8 cellular contexts compared by ENCODE assay signal in the genomic region with DNA sequence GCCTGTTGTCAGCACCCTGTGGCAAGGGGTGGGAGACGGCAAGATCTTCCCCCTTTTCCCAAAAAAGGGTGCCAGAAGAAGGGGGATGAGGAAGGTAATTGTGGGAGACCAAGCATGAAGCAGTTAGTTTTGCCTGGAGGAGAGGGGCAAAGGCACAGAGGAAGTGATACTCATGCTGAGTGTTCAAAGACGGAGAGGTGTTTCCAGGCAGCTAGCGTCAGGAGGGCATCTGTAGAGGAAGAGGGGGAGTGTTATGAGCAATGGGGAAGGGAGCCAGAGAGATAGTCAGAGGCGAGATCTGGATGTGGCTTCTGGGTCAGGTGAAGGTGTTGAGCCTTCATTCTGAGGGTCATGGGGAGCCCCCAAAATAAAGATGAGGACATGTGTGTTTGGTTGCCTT. TPM values are rescaled to one million over a fixed set of nuclear protein-coding genes. Genes with fewer than 3 reads are reported as not detected.
DNase-seq lines count a peak whose midpoint lies in the region; ATAC-seq, FAIRE-seq and TF ChIP-seq lines count a peak whose summit lies in the region.

No MANE protein-coding gene starts in this region.

- no peaks in the 10 kb centered on the region for H3K27me3 ChIP-seq in right lobe of liver

- no peak for DNase-seq in A549 (ENCODE audit: low read depth in 1 of 2, low spot score in 1 of 2)
- DNase-seq in activated T-cell treated with anti-CD3 and anti-CD28 coated beads, Interleukin-2, amount 50 U/mL, for 48 hours, result peak; percentile 70 to 71
- DNase-seq in stimulated activated CD8-positive, alpha-beta memory T cell treated with anti-CD3 and anti-CD28 coated beads, Interleukin-4, amount 100 ng/mL, for 48 hours, result peak; percentile 64
- DNase-seq in NCI-H748 treated with DMSO at 0.1 percent for 48 hours (lab: John Stamatoyannopoulos, UW), result no peak
- no peak for DNase-seq in right lobe of liver
- DNase-seq in SKM-1 (lab: John Stamatoyannopoulos, UW; ENCODE audit: unreplicated experiment), result no peak

- H3K4me1 ChIP-seq in A549 (peaks cover 29% of the 10 kb centered on the region), right lobe of liver (no peaks in the 10 kb centered on the region)

- no peak for TF ChIP-seq RAD21 in A549 (conservative IDR thresholded peaks at IDR 0.05 in 1 of 2, IDR thresholded peaks at IDR 0.05 in 1 of 2)

- no peak for TF ChIP-seq EP300 in A549 (IDR thresholded peaks at IDR 0.05)

- H3K27ac ChIP-seq in A549, result peak overlapping the region; percentile 82 to 83; a peak in 5 of 6 replicates
- no peak overlapping the region for H3K27ac ChIP-seq in right lobe of liver

- 90% methylated on average over 4 of the region's 4 CpGs for WGBS in A549 (ENCODE audit: missing lambda C conversion rate)
- WGBS in right lobe of liver (ENCODE audit: insufficient coverage, low coverage, low lambda C conversion rate, missing lambda C conversion rate), result 61% methylated on average over 3 of the region's 4 CpGs

- TF ChIP-seq POLR2A in A549 (IDR thresholded peaks at IDR 0.05; ENCODE audit: low read length), result no peak
- TF ChIP-seq POLR2A in right lobe of liver (IDR thresholded peaks at IDR 0.05), result no peak

- no peak for ATAC-seq in A549
- ATAC-seq in GM21360 (IDR thresholded peaks at IDR 0.05; ENCODE audit: unreplicated experiment), result peak; percentile 74
- peak; percentile 46 for ATAC-seq in HG03565 (IDR thresholded peaks at IDR 0.05; ENCODE audit: unreplicated experiment)
- ATAC-seq in right lobe of liver, result no peak

- no peak overlapping the region for H3K4me3 ChIP-seq in A549
- H3K4me3 ChIP-seq in right lobe of liver, result no peak overlapping the region

- no peak for FAIRE-seq in A549 (lab: Jason Lieb, UNC)

- no peaks in the 10 kb centered on the region for H3K36me3 ChIP-seq in right lobe of liver

- intact Hi-C loops in right lobe of liver (cut with DNase I), result no loop called here

- CTCF ChIA-PET in A549 (lab: Yijun Ruan, JAX), result no interaction called here

- H3K9me3 ChIP-seq in A549 (no peaks in the 10 kb centered on the region), right lobe of liver (no peaks in the 10 kb centered on the region)

- no peak overlapping the region; the same call in 2 of the 3 replicates for H3K4me2 ChIP-seq in A549

- TF ChIP-seq CTCF in A549 (IDR thresholded peaks at IDR 0.05), result no peak
- no peak for TF ChIP-seq CTCF in right lobe of liver (IDR thresholded peaks at IDR 0.05)

- POLR2A ChIA-PET in A549 (lab: Yijun Ruan, JAX), result no interaction called here

TF ChIP-seq in A549, 52 proteins besides CTCF, POLR2A, EP300 and RAD21:
- no peak for TF ChIP-seq PHF8 (IDR thresholded peaks at IDR 0.05; ENCODE audit: borderline replicate concordance, low read depth)
- TF ChIP-seq ELK1 (IDR thresholded peaks at IDR 0.05; ENCODE audit: low read depth, low read length), result no peak
- no peak for TF ChIP-seq GATA3 (IDR thresholded peaks at IDR 0.05; ENCODE audit: borderline replicate concordance)
- no peak for TF ChIP-seq RFX5 (IDR thresholded peaks at IDR 0.05)
- no peak for TF ChIP-seq ESRRA (IDR thresholded peaks at IDR 0.05; ENCODE audit: borderline replicate concordance, low read length)
- TF ChIP-seq TP53 (CRISPR knock-in tag; IDR thresholded peaks at IDR 0.05), result no peak
- no peak for TF ChIP-seq FOXS1 (CRISPR knock-in tag; IDR thresholded peaks at IDR 0.05)

RNA-seq across cellular contexts. Expression of gene ADAM19, which starts 26.9 kb away (rescaled TPM):
- polyA plus RNA-seq in A549 (2011; rRNA removed), result 7.7 and 9.7 TPM in 2 replicates
- polyA plus RNA-seq in A549 (2012; cell fraction: cytosol; rRNA removed), result 4.1 and 5.3 TPM in 2 replicates
- polyA plus RNA-seq in A549 (2012; cell fraction: nucleus; rRNA removed), result 7.5 and 9.8 TPM in 2 replicates
- 13.1 to 17.5 TPM (median 15.2 TPM) in 3 replicates for polyA plus RNA-seq in A549 (2017; fragmentation: RNase III; extraction: RNeasy Plus Mini Kit Qiagen cat#74134 plus additional on column Dnase treatment)
- polyA minus RNA-seq in A549 (2011; rRNA and poly(A)+ RNA removed), result 16.7 and 17.4 TPM in 2 replicates
- 1 to 10 TPM; 1.8 to 9.4 (median 4.5) TPM for total RNA-seq in right lobe of liver

RNA-seq across cellular contexts. Expression of gene SOX30, which starts 49.7 kb away (rescaled TPM):
- polyA plus RNA-seq in A549 (2011; rRNA removed), result 0.07 and 0.10 TPM in 2 replicates
- polyA plus RNA-seq in A549 (2012; cell fraction: cytosol; rRNA removed), result not detected in 2 replicates
- not detected in 2 replicates for polyA plus RNA-seq in A549 (2012; cell fraction: nucleus; rRNA removed)
- polyA plus RNA-seq in A549 (2017; fragmentation: RNase III; extraction: RNeasy Plus Mini Kit Qiagen cat#74134 plus additional on column Dnase treatment), result 0.08 TPM in 2 of 3 replicates, not detected in the other
- not detected in 2 replicates for polyA minus RNA-seq in A549 (2011; rRNA and poly(A)+ RNA removed)
- under 1 TPM in 2 of 6 experiments, not detected in 4; 0.07 to 0.12 TPM for total RNA-seq in right lobe of liver

Comparison
In these comparisons a context has a peak if more than half of its experiments do, and no peak if none do; other contexts are left out.
1. ATAC-seq: peak in GM21360 (single experiment) and HG03565 (single experiment); none in A549 (0 of 2) and right lobe of liver (0 of 4).
2. DNase-seq: peak in activated T-cell treated with anti-CD3 and anti-CD28 coated beads, Interleukin-2, amount 50 U/mL, for 48 hours (2 of 2) and stimulated activated CD8-positive, alpha-beta memory T cell treated with anti-CD3 and anti-CD28 coated beads, Interleukin-4, amount 100 ng/mL, for 48 hours (single experiment); none in A549 (0 of 2), NCI-H748 treated with DMSO at 0.1 percent for 48 hours (single experiment), right lobe of liver (0 of 3) and SKM-1 (single experiment).
3. H3K27ac ChIP-seq: peak in A549 (2 of 2); none in right lobe of liver (0 of 3).